ENCODE assay signal across 10 cellular contexts in genomic region chr6:104898893-104899292, GRCh38. TPM values are rescaled to one million over a fixed set of nuclear protein-coding genes. Genes with fewer than 3 reads are reported as not detected.
"Had no signal": no experiment of that assay in that cellular context is flagged by ENCODE, and none has a peak within 500 bp of the region (broad histone marks: within the 10 kb centered on the region; RNA-seq: fewer than 3 reads in every experiment).

No MANE protein-coding gene starts in this region.

RNA-seq across cellular contexts. Expression of gene LIN28B, which starts 58.0 kb away (rescaled TPM):
- total RNA-seq: activated CD4-positive, alpha-beta memory T cell treated with anti-CD3 and anti-CD28 coated beads, Interleukin-2, amount 10 ng/mL, durations not matched to agents 7 days and 5 days; activated CD4-positive, alpha-beta T cell treated with anti-CD3 and anti-CD28 coated beads for 36 hours; activated CD4-positive, alpha-beta T cell treated with anti-CD3 and anti-CD28 coated beads, Interleukin-2, amount 10 ng/mL, durations not matched to agents 7 days and 5 days; activated CD8-positive, alpha-beta memory T cell treated with anti-CD3 and anti-CD28 coated beads, Interleukin-2, amount 10 ng/mL, durations not matched to agents 7 days and 5 days; activated CD8-positive, alpha-beta T cell treated with anti-CD3 and anti-CD28 coated beads, Interleukin-2, amount 10 ng/mL, durations not matched to agents 7 days and 5 days; activated naive CD8-positive, alpha-beta T cell treated with anti-CD3 and anti-CD28 coated beads, Interleukin-2, amount 10 ng/mL, durations not matched to agents 7 days and 5 days; ascending aorta; bronchial epithelial cell; chondrocyte had no signal
- polyA plus RNA-seq: adipose tissue had no signal
